ENCODE assay signal across 12 cellular contexts in genomic region chr10:6721480-6721879, GRCh38.
DNase-seq lines count a peak whose midpoint lies in the region; ATAC-seq and TF ChIP-seq lines count a peak whose summit lies in the region.
"Had no signal": no experiment of that assay in that cellular context is flagged by ENCODE, and none has a peak within 500 bp of the region (broad histone marks: within the 10 kb centered on the region; RNA-seq: fewer than 3 reads in every experiment).

No MANE protein-coding gene starts in this region.

- H3T11ph ChIP-seq in H9 (ENCODE audit: low read length) = no peak overlapping the region

- no peak overlapping the region; a peak in 2 of 5 replicates for H3K4me3 Mint-ChIP-seq in H9
- H3K4me3 Mint-ChIP-seq in activated CD8-positive, alpha-beta T cell treated with anti-CD3 and anti-CD28 coated beads, Interleukin-2, amount 10 ng/mL, durations not matched to agents 7 days and 5 days = no peak overlapping the region

- no peak overlapping the region for H4K91ac ChIP-seq in H9 (ENCODE audit: insufficient read length, low read depth, low read length)

- no peak overlapping the region for H3K27ac ChIP-seq in H9 (ENCODE audit: insufficient read length, low read depth, low read length)
- H3K27ac ChIP-seq in OCI-LY7 (ENCODE audit: low read depth, low read length, poor library complexity, severe bottlenecking) = no peak overlapping the region
- H3K27ac ChIP-seq: tibial artery had no signal

- H3K4me3 ChIP-seq in astrocyte of the spinal cord (ENCODE audit: low read depth, low read length) (no peak overlapping the region), skeletal muscle satellite cell (ENCODE audit: low read length) (peak overlapping the region; percentile 53), OCI-LY7 (ENCODE audit: low read depth, low read length, poor library complexity, severe bottlenecking) (no peak overlapping the region)
- H3K4me3 ChIP-seq: tibial artery had no signal

- TF ChIP-seq CTCF in H9 (conservative IDR thresholded peaks at IDR 0.05) = no peak; the same call in 2 of the 3 replicates
- TF ChIP-seq CTCF in astrocyte of the spinal cord (IDR thresholded peaks at IDR 0.05; ENCODE audit: low read depth, low read length) = peak; percentile 37
- TF ChIP-seq CTCF in OCI-LY7 (conservative IDR thresholded peaks at IDR 0.05; ENCODE audit: low read length) = no peak

- ATAC-seq in left ventricle myocardium superior (peak; percentile 97), HG02623 (IDR thresholded peaks at IDR 0.05; ENCODE audit: unreplicated experiment) (no peak)
- no peak for ATAC-seq in activated CD8-positive, alpha-beta T cell treated with anti-CD3 and anti-CD28 coated beads, Interleukin-2, amount 10 ng/mL, durations not matched to agents 7 days and 5 days

- no peak overlapping the region for H2BK20ac ChIP-seq in H9 (ENCODE audit: low read depth, low read length, poor library complexity, severe bottlenecking)

- no peaks in the 10 kb centered on the region for H3K23me2 ChIP-seq in H9 (ENCODE audit: insufficient read length, low read depth, low read length, poor library complexity, severe bottlenecking)

- no peaks in the 10 kb centered on the region; the same call in 1 of the 2 replicates for H3K27me3 Mint-ChIP-seq in H9 (ENCODE audit: low read depth)
- peaks cover 39% of the 10 kb centered on the region for H3K27me3 Mint-ChIP-seq in activated CD8-positive, alpha-beta T cell treated with anti-CD3 and anti-CD28 coated beads, Interleukin-2, amount 10 ng/mL, durations not matched to agents 7 days and 5 days (ENCODE audit: low read depth)

- H2BK5ac ChIP-seq in H9 (ENCODE audit: insufficient read length, low read length) = no peak overlapping the region

- H2AK5ac ChIP-seq in H9 (ENCODE audit: insufficient read length, low read length) = no peak overlapping the region

- in situ Hi-C loops in astrocyte of the spinal cord (cut with HindIII; ENCODE audit: low sequenced_read_pairs) = no loop called here

- H4K5ac ChIP-seq in H9 (ENCODE audit: insufficient read length, low read depth, low read length) = no peak overlapping the region

- H3K27me3 ChIP-seq in H9 (ENCODE audit: insufficient read depth, low read length) (no peaks in the 10 kb centered on the region), skeletal muscle satellite cell (ENCODE audit: control insufficient read depth, insufficient read depth, low read length) (no peaks in the 10 kb centered on the region)

- no peak overlapping the region for H2BK120ac ChIP-seq in H9 (ENCODE audit: low read depth, low read length, poor library complexity, severe bottlenecking)

- no TSS peak for BruUV-seq in OCI-LY7 (replicated peaks; lab: Mats Ljungman, UMichigan)

- peak overlapping the region; percentile 11 for H3K18ac ChIP-seq in H9 (ENCODE audit: insufficient read length, low read depth, low read length)

- POLR2A ChIA-PET in OCI-LY7 (lab: Charles Lee) = interaction anchor here (0.7 kb wide), 1 partner anchor 47 kb away, joined by 4 read pairs; no protein-coding TSS in a partner anchor
- POLR2A ChIA-PET in activated CD8-positive, alpha-beta T cell treated with anti-CD3 and anti-CD28 coated beads, Interleukin-2, amount 10 ng/mL, durations not matched to agents 7 days and 5 days (lab: Charles Lee) = no interaction called here

- DNase-seq in H9 = no peak
- peak; percentile 92 for DNase-seq in astrocyte of the spinal cord (ENCODE audit: low read depth, low spot score)
- peak; percentile 44 for DNase-seq in left ventricle myocardium superior
- DNase-seq in OCI-LY7 (ENCODE audit: low spot score) = no peak
- DNase-seq in GF-D8 (lab: John Stamatoyannopoulos, UW) = no peak
- no peak for DNase-seq in activated CD8-positive, alpha-beta T cell treated with anti-CD3 and anti-CD28 coated beads, Interleukin-2, amount 10 ng/mL, durations not matched to agents 7 days and 5 days
- DNase-seq: activated CD4-positive, alpha-beta T cell treated with anti-CD3 and anti-CD28 coated beads for 1 hour; NCI-H2081 treated with DMSO at 0.1 percent for 48 hours; occipital lobe; tibial artery had no signal

- no peak overlapping the region for H4K8ac ChIP-seq in H9 (replicated peaks; ENCODE audit: insufficient read length, low read depth, low read length)

- peaks cover 9 to 18% of the 10 kb centered on the region in 2 experiments for H3K9me3 Mint-ChIP-seq in H9
- no peaks in the 10 kb centered on the region for H3K9me3 Mint-ChIP-seq in activated CD8-positive, alpha-beta T cell treated with anti-CD3 and anti-CD28 coated beads, Interleukin-2, amount 10 ng/mL, durations not matched to agents 7 days and 5 days (ENCODE audit: insufficient read depth)

- no peak overlapping the region for H3K4ac ChIP-seq in H9 (ENCODE audit: low read depth, low read length)

- no peaks in the 10 kb centered on the region for H3K9me2 ChIP-seq in OCI-LY7 (ENCODE audit: insufficient read depth, low read length)

- no peak overlapping the region for H3K23ac ChIP-seq in H9 (ENCODE audit: insufficient read length, low read depth, low read length)

- H3K79me1 ChIP-seq in H9 (ENCODE audit: insufficient read depth, low read depth, low read length, poor library complexity, severe bottlenecking) = no peaks in the 10 kb centered on the region

- WGBS in H9 (ENCODE audit: extremely low coverage, insufficient read length, low lambda C conversion rate) = no CpG with 5 or more reads among the region's 7 CpGs

- H4K20me1 ChIP-seq in H9 (ENCODE audit: control insufficient read depth, insufficient read depth, insufficient read length) (no peaks in the 10 kb centered on the region), OCI-LY7 (ENCODE audit: insufficient read depth, low read length) (no peaks in the 10 kb centered on the region)

- no peak overlapping the region for H3K14ac ChIP-seq in H9 (ENCODE audit: insufficient read depth, low read length)

- H3K56ac ChIP-seq in H9 (ENCODE audit: insufficient read length, low read depth, low read length) = no peak overlapping the region

- peaks cover 36 to 48% of the 10 kb centered on the region in 2 experiments for H3K4me1 Mint-ChIP-seq in H9
- peaks cover 6% of the 10 kb centered on the region for H3K4me1 Mint-ChIP-seq in activated CD8-positive, alpha-beta T cell treated with anti-CD3 and anti-CD28 coated beads, Interleukin-2, amount 10 ng/mL, durations not matched to agents 7 days and 5 days (ENCODE audit: low read depth)

- intact Hi-C loops in left ventricle myocardium superior (cut with micrococcal nuclease) = no loop called here
- intact Hi-C loops in OCI-LY7 (cut with micrococcal nuclease; ENCODE audit: unreplicated experiment) = no loop called here

- no peak overlapping the region for H3K4me2 ChIP-seq in H9 (ENCODE audit: insufficient read depth, insufficient read length, low read length)
- H3K4me2 ChIP-seq in skeletal muscle satellite cell (ENCODE audit: low read length) = peak overlapping the region; percentile 73
- H3K4me2 ChIP-seq in OCI-LY7 (ENCODE audit: low read length) = no peak overlapping the region

- H3K9me3 ChIP-seq in H9 (ENCODE audit: control insufficient read depth, low read depth, low read length) = no peaks in the 10 kb centered on the region
- H3K9me3 ChIP-seq in skeletal muscle satellite cell (replicated peaks; ENCODE audit: low read length) = no peaks in the 10 kb centered on the region
- no peaks in the 10 kb centered on the region for H3K9me3 ChIP-seq in OCI-LY7 (ENCODE audit: low read length)
- H3K9me3 ChIP-seq: tibial artery had no signal

- H2BK15ac ChIP-seq in H9 (ENCODE audit: low read depth, low read length) = no peak overlapping the region

- H3K36me3 ChIP-seq in skeletal muscle satellite cell (ENCODE audit: insufficient read depth, low read length) (no peaks in the 10 kb centered on the region), OCI-LY7 (ENCODE audit: insufficient read depth, low read length) (no peaks in the 10 kb centered on the region)
- H3K36me3 ChIP-seq: tibial artery had no signal

- peaks cover 16% of the 10 kb centered on the region; the same call in 1 of the 2 replicates for H3K4me1 ChIP-seq in H9 (ENCODE audit: insufficient read depth, low read length)
- H3K4me1 ChIP-seq in skeletal muscle satellite cell (ENCODE audit: control insufficient read depth, insufficient read depth, low read length) = peaks cover 23% of the 10 kb centered on the region
- H3K4me1 ChIP-seq in OCI-LY7 (ENCODE audit: insufficient read depth, low read length, poor library complexity, severe bottlenecking) = no peaks in the 10 kb centered on the region

- H2AFZ ChIP-seq in H9 (ENCODE audit: low read length) (no peak overlapping the region), OCI-LY7 (ENCODE audit: low read length) (no peak overlapping the region)

- H3K36me3 Mint-ChIP-seq in H9 (ENCODE audit: insufficient read depth in 1 of 3, low read depth in 3 of 3) = peaks cover 9 to 12% (median 10%) of the 10 kb centered on the region in 3 experiments; a peak in 6 of 7 replicates
- no peaks in the 10 kb centered on the region for H3K36me3 Mint-ChIP-seq in activated CD8-positive, alpha-beta T cell treated with anti-CD3 and anti-CD28 coated beads, Interleukin-2, amount 10 ng/mL, durations not matched to agents 7 days and 5 days (ENCODE audit: low read depth)

- H3K27ac Mint-ChIP-seq in H9 = peak overlapping the region in 2 of 3 experiments; percentile 11 to 65; a peak in 3 of 7 replicates
- H3K27ac Mint-ChIP-seq in activated CD8-positive, alpha-beta T cell treated with anti-CD3 and anti-CD28 coated beads, Interleukin-2, amount 10 ng/mL, durations not matched to agents 7 days and 5 days = no peak overlapping the region

- H3K79me2 ChIP-seq in H9 (ENCODE audit: insufficient read depth, low read length) (no peaks in the 10 kb centered on the region), OCI-LY7 (ENCODE audit: insufficient read depth, low read depth, low read length) (no peaks in the 10 kb centered on the region)

- CTCF ChIA-PET in OCI-LY7 (lab: Charles Lee; ENCODE audit: unreplicated experiment) = no interaction called here
- CTCF ChIA-PET in activated CD8-positive, alpha-beta T cell treated with anti-CD3 and anti-CD28 coated beads, Interleukin-2, amount 10 ng/mL, durations not matched to agents 7 days and 5 days (lab: Charles Lee) = no interaction called here

- H3K9ac ChIP-seq in H9 (ENCODE audit: extremely low read depth, insufficient read length, low read length) (no peak overlapping the region), skeletal muscle satellite cell (ENCODE audit: low read depth, low read length) (peak overlapping the region; percentile 76)

- H2BK12ac ChIP-seq in H9 (ENCODE audit: insufficient read length, low read depth, low read length) = no peak overlapping the region

Comparison
In these comparisons a context has a peak if more than half of its experiments do, and no peak if none do; other contexts are left out.
1. DNase-seq: peak in astrocyte of the spinal cord (single experiment) and left ventricle myocardium superior (single experiment); none in H9 (single experiment), OCI-LY7 (single experiment), GF-D8 (single experiment) and activated CD8-positive, alpha-beta T cell treated with anti-CD3 and anti-CD28 coated beads, Interleukin-2, amount 10 ng/mL, durations not matched to agents 7 days and 5 days (single experiment).